25 cellular contexts compared by ENCODE assay signal in the genomic region with DNA sequence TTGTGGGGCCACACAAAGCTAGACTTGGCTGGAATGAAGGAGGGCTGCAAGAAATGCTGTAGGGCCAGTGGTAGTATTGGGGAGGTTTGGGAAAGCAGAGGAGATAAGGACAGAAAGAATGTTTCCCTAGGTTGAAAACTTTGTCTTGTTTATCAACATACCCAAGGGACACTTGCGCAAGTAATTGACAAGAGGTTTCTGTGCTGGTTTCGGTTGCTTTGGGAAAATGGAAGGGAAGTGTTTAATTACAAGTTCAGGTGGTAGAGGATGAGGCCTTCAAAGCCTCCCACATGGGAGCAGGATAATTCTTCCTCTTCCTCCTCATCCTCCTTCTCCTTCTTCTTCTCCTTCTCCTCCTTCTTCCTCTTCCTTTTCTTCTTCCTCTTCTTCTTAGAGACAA.
"Had no signal": no experiment of that assay in that cellular context is flagged by ENCODE, and none has a peak within 500 bp of the region (broad histone marks: within the 10 kb centered on the region; RNA-seq: fewer than 3 reads in every experiment).

No MANE protein-coding gene starts in this region.

- H3K36me3 Mint-ChIP-seq: memory B cell, natural killer cell had no signal

- H3K9me3 Mint-ChIP-seq: effector memory CD8-positive, alpha-beta T cell; immature natural killer cell; memory B cell; natural killer cell; stimulated activated naive CD8-positive, alpha-beta T cell treated with anti-CD3 and anti-CD28 coated beads, Interleukin-15, amount 100 ng/mL, for 72 hours had no signal

- H3K4me1 ChIP-seq: prostate gland had no signal

- H3K36me3 ChIP-seq: esophagus squamous epithelium, heart right ventricle, prostate gland, right atrium auricular region, suprapubic skin, transverse colon had no signal

- H3K4me3 ChIP-seq: coronary artery, esophagus squamous epithelium, heart right ventricle, lung, prostate gland, right atrium auricular region, smooth muscle cell, suprapubic skin, transverse colon had no signal

- H3K4me3 Mint-ChIP-seq: effector memory CD8-positive, alpha-beta T cell; immature natural killer cell; memory B cell; natural killer cell; stimulated activated naive CD8-positive, alpha-beta T cell treated with anti-CD3 and anti-CD28 coated beads, Interleukin-15, amount 100 ng/mL, for 72 hours had no signal

- DNase-seq: dermis blood vessel endothelial cell; effector memory CD8-positive, alpha-beta T cell; erythroblast; esophagus squamous epithelium; foreskin melanocyte; glutamatergic neuron; heart right ventricle; hypothalamus; immature natural killer cell; islet precursor cell; natural killer cell; stimulated activated CD4-positive, alpha-beta T cell treated with anti-CD3 and anti-CD28 coated beads, Interleukin-12 subunit alpha, Interleukin-12 subunit beta, amount 100 ng/mL, for 4 hours; stimulated activated CD4-positive, alpha-beta T cell treated with anti-CD3 and anti-CD28 coated beads, Interleukin-1b, Interleukin-23, amount 100 ng/mL, for 48 hours; stimulated activated CD4-positive, alpha-beta T cell treated with anti-CD3 and anti-CD28 coated beads, Interleukin-4, amount 100 ng/mL, for 1 hour; stimulated activated CD8-positive, alpha-beta memory T cell treated with anti-CD3 and anti-CD28 coated beads, Interleukin-4, amount 100 ng/mL, for 48 hours; stimulated activated naive CD4-positive, alpha-beta T cell; stimulated activated naive CD8-positive, alpha-beta T cell treated with anti-CD3 and anti-CD28 coated beads, Interleukin-15, amount 100 ng/mL, for 72 hours; transverse colon had no signal

- H3K27ac Mint-ChIP-seq: effector memory CD8-positive, alpha-beta T cell; immature natural killer cell; memory B cell; natural killer cell; stimulated activated naive CD8-positive, alpha-beta T cell treated with anti-CD3 and anti-CD28 coated beads, Interleukin-15, amount 100 ng/mL, for 72 hours had no signal

- H3K4me2 ChIP-seq: smooth muscle cell had no signal

- H3K27ac ChIP-seq: coronary artery, esophagus squamous epithelium, heart right ventricle, prostate gland, right atrium auricular region, suprapubic skin, transverse colon had no signal

- H3K27me3 ChIP-seq: esophagus squamous epithelium, heart right ventricle, right atrium auricular region, suprapubic skin, transverse colon had no signal

- H3K9me3 ChIP-seq: esophagus squamous epithelium, heart right ventricle, prostate gland, right atrium auricular region, suprapubic skin, transverse colon had no signal
